ENCODE assay signal across 8 cellular contexts in the genomic region with DNA sequence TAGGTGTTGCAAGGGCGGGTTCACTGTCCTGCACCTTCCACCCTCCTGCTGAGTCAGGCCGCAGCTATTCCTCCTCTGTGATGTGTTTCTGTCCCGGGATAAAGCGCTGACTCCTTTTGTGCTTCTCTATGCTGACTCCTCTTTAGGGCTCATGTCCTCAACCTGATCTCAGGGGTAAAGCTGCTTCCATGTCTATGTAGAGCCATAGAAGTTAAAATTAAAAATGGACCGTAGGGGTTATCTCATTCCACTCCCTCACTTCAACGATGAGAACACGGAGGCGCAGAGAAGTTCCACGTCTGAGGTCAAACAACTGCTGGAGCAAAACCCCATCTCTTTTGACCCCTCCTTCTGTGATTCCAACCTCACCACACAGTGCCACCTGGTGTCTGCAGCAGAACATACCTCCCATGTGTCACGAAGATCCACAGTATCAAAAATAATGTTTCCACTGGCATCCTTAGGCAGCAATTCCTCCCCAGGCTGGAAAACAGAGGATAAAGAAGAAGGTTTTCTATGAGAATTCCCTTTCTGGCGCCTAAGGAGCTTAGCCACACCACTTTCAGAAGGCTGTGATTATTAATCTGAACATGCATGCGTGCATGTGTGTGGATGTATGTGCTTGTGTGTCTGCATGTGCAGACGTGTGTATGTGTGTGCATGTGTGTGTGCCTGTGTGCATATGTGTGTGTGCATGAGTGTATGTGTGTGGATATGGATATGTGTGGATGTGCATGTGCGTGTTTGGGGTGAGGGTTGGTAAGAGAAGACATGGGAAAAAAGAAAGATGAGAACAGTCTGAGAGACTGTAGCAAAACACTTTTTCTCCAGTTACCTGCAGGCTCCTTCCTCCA.
A peak's percentile ranks its signal among the peaks of the same experiment; 100 is the strongest.
DNase-seq lines count a peak whose midpoint lies in the region; ATAC-seq, FAIRE-seq and TF ChIP-seq lines count a peak whose summit lies in the region.

No MANE protein-coding gene starts in this region.

- DNase-seq in NCI-H510A treated with DMSO at 0.1 percent for 48 hours (lab: John Stamatoyannopoulos, UW) = peak; percentile 58
- no peak for DNase-seq in NCI-H510A (lab: John Stamatoyannopoulos, UW)
- peak; percentile 4 for DNase-seq in NCI-H345 (lab: John Stamatoyannopoulos, UW)
- DNase-seq in activated CD4-positive, alpha-beta T cell treated with anti-CD3 and anti-CD28 coated beads, Interleukin-2, amount 50 U/mL, for 1 hour = peak; percentile 36
- DNase-seq in epithelial cell of esophagus (ENCODE audit: low read depth) = peak; percentile 74
- DNase-seq in naive thymus-derived CD4-positive, alpha-beta T cell = peak; percentile 19 to 60 (median 46)
- peak; percentile 68 for DNase-seq in urothelium cell line (ENCODE audit: low spot score)

- POLR2A ChIA-PET in naive thymus-derived CD4-positive, alpha-beta T cell (lab: Charles Lee) = interaction anchor here (0.5 to 2.6 kb wide), 6 partner anchors 10 to 97 kb away, joined by 3 to 30 read pairs (median 5); no protein-coding TSS in a partner anchor

- ATAC-seq in HG02798 (IDR thresholded peaks at IDR 0.05; ENCODE audit: poor library complexity, unreplicated experiment) = peak; percentile 68
- ATAC-seq in naive thymus-derived CD4-positive, alpha-beta T cell = peak; percentile 89

- peak; percentile 75 for FAIRE-seq in urothelium cell line (lab: Jason Lieb, UNC)

- H3K4me3 Mint-ChIP-seq in naive thymus-derived CD4-positive, alpha-beta T cell = peak overlapping the region; percentile 4 to 67 (median 56)

- H3K9me3 Mint-ChIP-seq in naive thymus-derived CD4-positive, alpha-beta T cell = no peaks in the 10 kb centered on the region

- intact Hi-C loops in naive thymus-derived CD4-positive, alpha-beta T cell (cut with micrococcal nuclease) = loop anchor here (1.0 to 5.0 kb wide), 14 partner anchors 8 to 468 kb away; partner anchors contain the start of gene AKR1C3 (in 1 of the 2)

- peaks cover 10 to 37% (median 25%) of the 10 kb centered on the region in 7 donors for H3K4me1 Mint-ChIP-seq in naive thymus-derived CD4-positive, alpha-beta T cell

- TF ChIP-seq CTCF in epithelial cell of esophagus (IDR thresholded peaks at IDR 0.05; ENCODE audit: insufficient read depth, low read depth, low read length, missing control alignments) = peak; percentile 79

- H3K27ac ChIP-seq in naive thymus-derived CD4-positive, alpha-beta T cell (ENCODE audit: low read depth, low read length) = no peak overlapping the region

- CTCF ChIA-PET in naive thymus-derived CD4-positive, alpha-beta T cell (lab: Charles Lee) = interaction anchor here (0.6 to 4.6 kb wide), 22 partner anchors 9 to 479 kb away, joined by 3 to 36 read pairs (median 3); no protein-coding TSS in a partner anchor

- peaks cover 0 to 26% (median 0%) of the 10 kb centered on the region in 5 donors for H3K27me3 Mint-ChIP-seq in naive thymus-derived CD4-positive, alpha-beta T cell

- H3K27ac Mint-ChIP-seq in naive thymus-derived CD4-positive, alpha-beta T cell = peak overlapping the region in 4 of 9 donors; percentile 12 to 81 (median 42)

- no peaks in the 10 kb centered on the region for H3K27me3 ChIP-seq in naive thymus-derived CD4-positive, alpha-beta T cell (ENCODE audit: control insufficient read depth in 2 of 2, insufficient read depth in 2 of 2, low read length in 2 of 2)

- peaks cover 6 to 11% of the 10 kb centered on the region in 2 donors for H3K4me1 ChIP-seq in naive thymus-derived CD4-positive, alpha-beta T cell (ENCODE audit: control insufficient read depth in 2 of 2, insufficient read depth in 2 of 2, low read length in 2 of 2)

- no peaks in the 10 kb centered on the region for H3K36me3 ChIP-seq in naive thymus-derived CD4-positive, alpha-beta T cell (ENCODE audit: control insufficient read depth in 2 of 3, insufficient read depth in 3 of 3, low read length in 3 of 3)

- no peak overlapping the region for H3K4me3 ChIP-seq in epithelial cell of esophagus (ENCODE audit: low read length)
- H3K4me3 ChIP-seq in naive thymus-derived CD4-positive, alpha-beta T cell (ENCODE audit: low read length) = no peak overlapping the region

- no peaks in the 10 kb centered on the region for H3K9me3 ChIP-seq in naive thymus-derived CD4-positive, alpha-beta T cell (ENCODE audit: control insufficient read depth in 2 of 3, low read length in 3 of 3)

- peaks cover 0 to 28% (median 0%) of the 10 kb centered on the region in 5 donors for H3K36me3 Mint-ChIP-seq in naive thymus-derived CD4-positive, alpha-beta T cell
